ENCODE assay signal across 8 cellular contexts in the genomic region with DNA sequence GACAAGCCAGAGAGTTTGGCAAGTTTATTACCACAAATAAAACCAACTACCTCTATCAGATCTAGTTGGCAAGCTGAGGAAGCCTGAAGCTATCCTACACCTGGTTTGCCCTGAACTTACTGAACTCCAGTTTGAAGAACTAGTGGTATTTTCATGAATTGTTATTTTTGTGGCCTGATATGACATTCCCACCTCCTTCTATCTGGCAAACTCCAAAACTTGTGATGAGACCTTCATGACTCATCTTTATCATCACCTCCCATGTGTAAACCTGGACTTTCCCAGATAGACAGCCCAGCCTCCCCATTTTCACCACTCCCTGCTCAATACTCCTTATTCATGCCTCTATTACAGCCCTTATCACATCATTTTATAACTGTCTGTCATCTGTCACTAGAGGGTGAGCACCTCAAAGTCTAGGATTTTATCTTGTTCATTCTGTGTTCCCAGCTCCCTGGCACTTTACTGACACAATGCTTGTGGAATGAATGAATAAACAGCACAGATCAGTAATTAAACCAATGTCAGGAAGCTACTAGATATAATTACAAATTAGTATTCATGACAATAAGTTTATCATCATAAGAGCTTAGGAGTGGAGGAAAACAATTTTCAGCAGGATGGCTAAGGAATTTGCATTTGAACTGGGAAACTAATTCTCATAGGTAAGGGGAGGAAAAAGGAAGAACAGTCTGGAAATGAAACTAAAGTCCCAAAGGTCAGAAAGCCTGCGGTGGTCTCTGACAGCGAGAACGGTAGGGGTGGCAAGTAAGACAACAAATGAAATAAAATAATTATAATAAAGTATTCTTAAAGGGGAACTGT. TPM values are rescaled to one million over a fixed set of nuclear protein-coding genes. Genes with fewer than 3 reads are reported as not detected.
DNase-seq lines count a peak whose midpoint lies in the region; ATAC-seq and TF ChIP-seq lines count a peak whose summit lies in the region.

No MANE protein-coding gene starts in this region.

- 64 to 70% methylated on average over 3 of the region's 3 CpGs for WGBS in thyroid gland, 2 donors

- H3K4me1 ChIP-seq in breast epithelium = no peaks in the 10 kb centered on the region
- H3K4me1 ChIP-seq in thyroid gland = peaks cover 14 to 20% of the 10 kb centered on the region in 2 donors

- H3K4me3 Mint-ChIP-seq in MCF 10A (ENCODE audit: unreplicated experiment) = peak overlapping the region; percentile 38
- no peak overlapping the region for H3K4me3 Mint-ChIP-seq in activated CD8-positive, alpha-beta memory T cell treated with anti-CD3 and anti-CD28 coated beads, Interleukin-2, amount 10 ng/mL, durations not matched to agents 7 days and 5 days

- peaks cover 4% of the 10 kb centered on the region for H3K36me3 Mint-ChIP-seq in MCF 10A (ENCODE audit: insufficient read depth, unreplicated experiment)
- H3K36me3 Mint-ChIP-seq in activated CD8-positive, alpha-beta memory T cell treated with anti-CD3 and anti-CD28 coated beads, Interleukin-2, amount 10 ng/mL, durations not matched to agents 7 days and 5 days = no peaks in the 10 kb centered on the region

- POLR2A ChIA-PET in MCF 10A (lab: Yijun Ruan, JAX) = interaction anchor here (0.6 to 3.6 kb wide), 12 partner anchors 10 to 482 kb away, joined by 3 to 43 read pairs (median 6); partner anchors contain the start of genes EPM2AIP1 and MLH1

- H3K27ac ChIP-seq in breast epithelium (peak overlapping the region in 1 of 2 donors; percentile 30), thyroid gland (peak overlapping the region in 2 of 3 donors; percentile 12 to 84)

- TF ChIP-seq POLR2A in breast epithelium (IDR thresholded peaks at IDR 0.05) = no peak
- no peak for TF ChIP-seq POLR2A in thyroid gland (IDR thresholded peaks at IDR 0.05)

- H3K36me3 ChIP-seq in breast epithelium (no peaks in the 10 kb centered on the region), thyroid gland (no peaks in the 10 kb centered on the region)

- peak overlapping the region; percentile 90 for H3K27ac Mint-ChIP-seq in MCF 10A (ENCODE audit: low read depth, unreplicated experiment)
- no peak overlapping the region for H3K27ac Mint-ChIP-seq in activated CD8-positive, alpha-beta memory T cell treated with anti-CD3 and anti-CD28 coated beads, Interleukin-2, amount 10 ng/mL, durations not matched to agents 7 days and 5 days

- no peaks in the 10 kb centered on the region for H3K9me3 ChIP-seq in breast epithelium
- H3K9me3 ChIP-seq in thyroid gland = no peaks in the 10 kb centered on the region

- intact Hi-C loops in MCF 10A (cut with micrococcal nuclease) (loop anchor here (1.0 to 10.0 kb wide), 5 partner anchors 54 to 993 kb away; no protein-coding TSS in a partner anchor), breast epithelium (cut with DNase I; ENCODE audit: low total_unique reads) (no loop called here), thyroid gland (cut with DNase I) (no loop called here)

- TF ChIP-seq CTCF in MCF 10A (IDR thresholded peaks at IDR 0.05; ENCODE audit: unreplicated experiment) (no peak), breast epithelium (IDR thresholded peaks at IDR 0.05) (no peak), fibroblast of pulmonary artery (IDR thresholded peaks at IDR 0.05; ENCODE audit: low read length, missing control alignments) (no peak), thyroid gland (IDR thresholded peaks at IDR 0.05) (no peak)

- H3K4me1 Mint-ChIP-seq in MCF 10A (ENCODE audit: insufficient read depth, unreplicated experiment) = peaks cover 11% of the 10 kb centered on the region
- peaks cover 12% of the 10 kb centered on the region for H3K4me1 Mint-ChIP-seq in activated CD8-positive, alpha-beta memory T cell treated with anti-CD3 and anti-CD28 coated beads, Interleukin-2, amount 10 ng/mL, durations not matched to agents 7 days and 5 days

- H3K4me3 ChIP-seq in breast epithelium (no peak overlapping the region), fibroblast of pulmonary artery (replicated peaks; ENCODE audit: low read depth, low read length) (peak overlapping the region; percentile 2), thyroid gland (replicated peaks in 1 of 3) (no peak overlapping the region)

- TSS peak; percentile 88 for BruUV-seq in MCF 10A (replicated peaks; lab: Mats Ljungman, UMichigan)

- DNase-seq in MCF 10A (ENCODE audit: unreplicated experiment) (peak; percentile 82), breast epithelium (ENCODE audit: low spot score in 2 of 2) (no peak), fibroblast of pulmonary artery (ENCODE audit: low read depth) (peak; percentile 61), thyroid gland (no peak)
- no peak for DNase-seq in NK-92 treated with Interleukin-12 subunit alpha and Interleukin-12 subunit beta, amount 100 ng/mL, for 24 hours (lab: John Stamatoyannopoulos, UW)
- no peak for DNase-seq in activated CD8-positive, alpha-beta memory T cell treated with anti-CD3 and anti-CD28 coated beads, Interleukin-2, amount 10 ng/mL, durations not matched to agents 7 days and 5 days
- no peak for DNase-seq in stimulated activated CD8-positive, alpha-beta memory T cell treated with anti-CD3 and anti-CD28 coated beads, Interleukin-4, amount 100 ng/mL, for 48 hours

- H3K27me3 ChIP-seq in breast epithelium (no peaks in the 10 kb centered on the region), thyroid gland (no peaks in the 10 kb centered on the region)

- CTCF ChIA-PET in MCF 10A (lab: Yijun Ruan, JAX) = interaction anchor here (0.6 to 5.6 kb wide), 55 partner anchors 8 to 773 kb away, joined by 3 to 126 read pairs (median 5); partner anchors contain the start of gene EPM2AIP1
- CTCF ChIA-PET in activated CD8-positive, alpha-beta memory T cell treated with anti-CD3 and anti-CD28 coated beads, Interleukin-2, amount 10 ng/mL, durations not matched to agents 7 days and 5 days (lab: Charles Lee) = interaction anchor here (0.6 to 6.7 kb wide), 45 partner anchors 8 to 992 kb away, joined by 3 to 65 read pairs (median 4); partner anchors contain the start of genes EPM2AIP1, MLH1 and TRANK1

- H3K9me3 Mint-ChIP-seq in MCF 10A (ENCODE audit: unreplicated experiment) = no peaks in the 10 kb centered on the region
- H3K9me3 Mint-ChIP-seq in activated CD8-positive, alpha-beta memory T cell treated with anti-CD3 and anti-CD28 coated beads, Interleukin-2, amount 10 ng/mL, durations not matched to agents 7 days and 5 days (ENCODE audit: low read depth) = no peaks in the 10 kb centered on the region

- peak; percentile 49 for ATAC-seq in SK-N-SH treated with all-trans-retinoic acid at 6 μM for 48 hours
- no peak for ATAC-seq in activated CD8-positive, alpha-beta memory T cell treated with anti-CD3 and anti-CD28 coated beads, Interleukin-2, amount 10 ng/mL, durations not matched to agents 7 days and 5 days

- no peaks in the 10 kb centered on the region for H3K27me3 Mint-ChIP-seq in MCF 10A (ENCODE audit: insufficient read depth, unreplicated experiment)
- H3K27me3 Mint-ChIP-seq in activated CD8-positive, alpha-beta memory T cell treated with anti-CD3 and anti-CD28 coated beads, Interleukin-2, amount 10 ng/mL, durations not matched to agents 7 days and 5 days = no peaks in the 10 kb centered on the region

TF ChIP-seq in SK-N-SH treated with all-trans-retinoic acid at 6 μM for 48 hours, 23 proteins besides CTCF, POLR2A, EP300 and RAD21:
- TF ChIP-seq CSDC2 (CRISPR knock-in tag; IDR thresholded peaks at IDR 0.05) (no peak), CREB5 (CRISPR knock-in tag; IDR thresholded peaks at IDR 0.05; ENCODE audit: low read depth) (0 out of 2 replicates have a peak, but pooled peaks have one; percentile 13)

RNA-seq across cellular contexts. Expression of gene TRANK1, which starts 13.2 kb away (rescaled TPM):
- total RNA-seq in MCF 10A (2022) = 4.7 and 4.9 TPM in 2 replicates
- total RNA-seq in breast epithelium = 10 to 100 TPM; 13.6 to 16.6 (median 13.8) TPM
- total RNA-seq in thyroid gland = 10 to 100 TPM; 11.7 to 26.3 (median 18.5) TPM
- total RNA-seq in activated CD8-positive, alpha-beta memory T cell treated with anti-CD3 and anti-CD28 coated beads, Interleukin-2, amount 10 ng/mL, durations not matched to agents 7 days and 5 days = 10 to 100 TPM; 41.8 to 84.3 TPM

RNA-seq across cellular contexts. Expression of gene EPM2AIP1, which starts 34.9 kb away (rescaled TPM):
- total RNA-seq in MCF 10A (2022) = 12.0 and 12.9 TPM in 2 replicates
- total RNA-seq in breast epithelium = 10 to 100 TPM; 13.8 to 25.5 (median 14.1) TPM
- total RNA-seq in thyroid gland = 10 to 100 TPM; 25.3 to 48.0 (median 35.0) TPM
- 10 to 100 TPM; 20.2 to 36.3 TPM for total RNA-seq in activated CD8-positive, alpha-beta memory T cell treated with anti-CD3 and anti-CD28 coated beads, Interleukin-2, amount 10 ng/mL, durations not matched to agents 7 days and 5 days

RNA-seq across cellular contexts. Expression of gene MLH1, which starts 35.2 kb away (rescaled TPM):
- total RNA-seq in MCF 10A (2022) (57.0 and 65.0 TPM in 2 replicates), breast epithelium (10 to 100 TPM; 31.2 to 54.4 (median 48.4) TPM), thyroid gland (10 to 100 TPM; 32.1 to 65.7 (median 54.3) TPM)
- total RNA-seq in activated CD8-positive, alpha-beta memory T cell treated with anti-CD3 and anti-CD28 coated beads, Interleukin-2, amount 10 ng/mL, durations not matched to agents 7 days and 5 days = 10 to 100 TPM; 65.3 to 71.8 TPM

Comparison
In these comparisons a context has a peak if more than half of its experiments do, and no peak if none do; other contexts are left out.
1. DNase-seq: peak in MCF 10A (single experiment) and fibroblast of pulmonary artery (single experiment); none in breast epithelium (0 of 2), thyroid gland (0 of 2), NK-92 treated with Interleukin-12 subunit alpha and Interleukin-12 subunit beta, amount 100 ng/mL, for 24 hours (single experiment), activated CD8-positive, alpha-beta memory T cell treated with anti-CD3 and anti-CD28 coated beads, Interleukin-2, amount 10 ng/mL, durations not matched to agents 7 days and 5 days (single experiment) and stimulated activated CD8-positive, alpha-beta memory T cell treated with anti-CD3 and anti-CD28 coated beads, Interleukin-4, amount 100 ng/mL, for 48 hours (single experiment).